ENCODE assay signal across 22 cellular contexts in genomic region chr6:15475872-15476271, GRCh38.
DNase-seq lines count a peak whose midpoint lies in the region; ATAC-seq and TF ChIP-seq lines count a peak whose summit lies in the region.
"Had no signal": no experiment of that assay in that cellular context is flagged by ENCODE, and none has a peak within 500 bp of the region (broad histone marks: within the 10 kb centered on the region; RNA-seq: fewer than 3 reads in every experiment).

No MANE protein-coding gene starts in this region.

- 75 to 88% methylated on average over 4 of the region's 4 CpGs for WGBS in sigmoid colon, 2 donors

- no peak for TF ChIP-seq EP300 in sigmoid colon (IDR thresholded peaks at IDR 0.05)

- no peak for DNase-seq in activated CD4-positive, alpha-beta T cell treated with anti-CD3 and anti-CD28 coated beads for 36 hours
- no peak for DNase-seq in activated CD4-positive, alpha-beta T cell treated with anti-CD3 and anti-CD28 coated beads for 48 hours
- DNase-seq in HFFc6 = no peak
- peak; percentile 34 to 90 for DNase-seq in dermis microvascular lymphatic vessel endothelial cell (ENCODE audit: low read depth in 2 of 2)
- no peak for DNase-seq in sigmoid colon
- DNase-seq in G401 (ENCODE audit: low spot score) = no peak
- DNase-seq in NCI-H748 (lab: John Stamatoyannopoulos, UW; ENCODE audit: unreplicated experiment) = no peak
- DNase-seq: activated CD4-positive, CD25-positive, alpha-beta regulatory T cell treated with anti-CD3 and anti-CD28 coated beads, Interleukin-2, amount 50 U/mL, for 72 hours; activated naive CD4-positive, alpha-beta T cell treated with anti-CD3 and anti-CD28 coated beads, Interleukin-2, amount 50 U/mL, for 16 hours; DND-41; lower lobe of right lung; NCI-H2171; NCI-H748 treated with DMSO at 0.1 percent for 48 hours; OCI-M1; small intestine; stimulated activated CD4-positive, alpha-beta T cell treated with anti-CD3 and anti-CD28 coated beads, Interleukin-4, amount 100 ng/mL, for 24 hours; T-helper 2 cell had no signal

- peak overlapping the region; percentile 11 to 51 (median 32) for H3K27ac ChIP-seq in sigmoid colon
- H3K27ac ChIP-seq: 22Rv1, lower lobe of right lung, suprapubic skin had no signal

- TF ChIP-seq CTCF in HFFc6 (IDR thresholded peaks at IDR 0.05) = no peak
- no peak for TF ChIP-seq CTCF in sigmoid colon (IDR thresholded peaks at IDR 0.05)

- in situ Hi-C loops in G401 (cut with HindIII; ENCODE audit: low sequenced_read_pairs) = no loop called here

- H3K4me3 ChIP-seq in sigmoid colon = no peak overlapping the region
- H3K4me3 ChIP-seq: lower lobe of right lung, suprapubic skin had no signal

- intact Hi-C loops in activated CD4-positive, alpha-beta T cell treated with anti-CD3 and anti-CD28 coated beads for 36 hours (cut with DNase I, micrococcal nuclease) = no loop called here
- intact Hi-C loops in sigmoid colon (cut with DNase I) = no loop called here

- no peaks in the 10 kb centered on the region for H3K9me3 Mint-ChIP-seq in activated CD4-positive, alpha-beta T cell treated with anti-CD3 and anti-CD28 coated beads for 36 hours (ENCODE audit: low read depth)
- H3K9me3 Mint-ChIP-seq in HFFc6 = no peaks in the 10 kb centered on the region
- H3K9me3 Mint-ChIP-seq: brain; dendritic cell treated with granulocyte-macrophage colony-stimulating factor and Interleukin-4, amounts not matched to agents 40 ng/mL and 50 ng/mL, for 4 days had no signal

- H3K4me3 Mint-ChIP-seq in activated CD4-positive, alpha-beta T cell treated with anti-CD3 and anti-CD28 coated beads for 36 hours = no peak overlapping the region
- H3K4me3 Mint-ChIP-seq in HFFc6 = no peak overlapping the region
- H3K4me3 Mint-ChIP-seq: brain; dendritic cell treated with granulocyte-macrophage colony-stimulating factor and Interleukin-4, amounts not matched to agents 40 ng/mL and 50 ng/mL, for 4 days had no signal

- TF ChIP-seq POLR2A in sigmoid colon (IDR thresholded peaks at IDR 0.05) = no peak

- H3K27me3 Mint-ChIP-seq in activated CD4-positive, alpha-beta T cell treated with anti-CD3 and anti-CD28 coated beads for 36 hours = no peaks in the 10 kb centered on the region
- H3K27me3 Mint-ChIP-seq in HFFc6 (ENCODE audit: insufficient read depth) = no peaks in the 10 kb centered on the region; the same call in 1 of the 2 replicates
- H3K27me3 Mint-ChIP-seq: brain; dendritic cell treated with granulocyte-macrophage colony-stimulating factor and Interleukin-4, amounts not matched to agents 40 ng/mL and 50 ng/mL, for 4 days had no signal

- peaks cover 0 to 4% (median 0%) of the 10 kb centered on the region in 4 donors for H3K36me3 ChIP-seq in sigmoid colon
- H3K36me3 ChIP-seq: lower lobe of right lung had no signal

- H3K4me1 ChIP-seq in sigmoid colon = peaks cover 0 to 49% (median 25%) of the 10 kb centered on the region in 4 donors

- peaks cover 42% of the 10 kb centered on the region for H3K36me3 Mint-ChIP-seq in activated CD4-positive, alpha-beta T cell treated with anti-CD3 and anti-CD28 coated beads for 36 hours (ENCODE audit: low read depth)
- H3K36me3 Mint-ChIP-seq in HFFc6 (ENCODE audit: low read depth) = peaks cover 9% of the 10 kb centered on the region

- H3K9me3 ChIP-seq in sigmoid colon = no peaks in the 10 kb centered on the region
- H3K9me3 ChIP-seq: lower lobe of right lung, suprapubic skin had no signal

- CTCF ChIA-PET in activated CD4-positive, alpha-beta T cell treated with anti-CD3 and anti-CD28 coated beads for 36 hours (lab: Charles Lee) = interaction anchor here (0.5 to 2.8 kb wide), 4 partner anchors 9 to 172 kb away, joined by 3 to 8 read pairs (median 4); no protein-coding TSS in a partner anchor

- POLR2A ChIA-PET in activated CD4-positive, alpha-beta T cell treated with anti-CD3 and anti-CD28 coated beads for 36 hours (lab: Charles Lee) = interaction anchor here (1.1 kb wide), 1 partner anchor 71 kb away, joined by 5 read pairs; no protein-coding TSS in a partner anchor

- no peaks in the 10 kb centered on the region for H3K27me3 ChIP-seq in sigmoid colon
- H3K27me3 ChIP-seq: suprapubic skin had no signal

- peaks cover 42% of the 10 kb centered on the region for H3K4me1 Mint-ChIP-seq in activated CD4-positive, alpha-beta T cell treated with anti-CD3 and anti-CD28 coated beads for 36 hours
- H3K4me1 Mint-ChIP-seq in HFFc6 (ENCODE audit: low read depth) = peaks cover 83% of the 10 kb centered on the region

- no peak for ATAC-seq in activated CD4-positive, alpha-beta T cell treated with anti-CD3 and anti-CD28 coated beads for 36 hours
- no peak for ATAC-seq in HG03025 (IDR thresholded peaks at IDR 0.05; ENCODE audit: low FRiP score, unreplicated experiment)
- ATAC-seq: lower lobe of right lung had no signal

- H3K27ac Mint-ChIP-seq in activated CD4-positive, alpha-beta T cell treated with anti-CD3 and anti-CD28 coated beads for 36 hours = peak overlapping the region; percentile 40
- peak overlapping the region; percentile 87 for H3K27ac Mint-ChIP-seq in HFFc6
- H3K27ac Mint-ChIP-seq: dendritic cell treated with granulocyte-macrophage colony-stimulating factor and Interleukin-4, amounts not matched to agents 40 ng/mL and 50 ng/mL, for 4 days had no signal

Comparison
In these comparisons a context has a peak if more than half of its experiments do, and no peak if none do; other contexts are left out.
1. DNase-seq: peak in dermis microvascular lymphatic vessel endothelial cell (2 of 2); none in activated CD4-positive, alpha-beta T cell treated with anti-CD3 and anti-CD28 coated beads for 36 hours (single experiment), activated CD4-positive, alpha-beta T cell treated with anti-CD3 and anti-CD28 coated beads for 48 hours (single experiment), HFFc6 (single experiment), sigmoid colon (single experiment), G401 (single experiment) and NCI-H748 (single experiment).